1 cellular context compared by ENCODE assay signal in genomic region chr11:96339704-96340554, GRCh38.
TF ChIP-seq lines count a peak whose summit lies in the region.

No MANE protein-coding gene starts in this region.

TF ChIP-seq in H1, 55 proteins besides CTCF, POLR2A, EP300 and RAD21:
- TF ChIP-seq POU5F1 (IDR thresholded peaks at IDR 0.05; ENCODE audit: low read depth, low read length) (no peak), CHD7 (IDR thresholded peaks at IDR 0.05; ENCODE audit: insufficient replicate concordance, low read length) (no peak), KDM4A (IDR thresholded peaks at IDR 0.05; ENCODE audit: low read depth, low read length, severe bottlenecking) (no peak), SP2 (IDR thresholded peaks at IDR 0.05; ENCODE audit: low read length) (no peak), SIN3A (conservative IDR thresholded peaks at IDR 0.05 in 1 of 2, IDR thresholded peaks at IDR 0.05 in 1 of 2; ENCODE audit: low read depth in 1 of 2, low read length in 2 of 2) (no peak), BACH1 (IDR thresholded peaks at IDR 0.05; ENCODE audit: low read length) (no peak), MAX (IDR thresholded peaks at IDR 0.05) (peak; percentile 67), YY1 (IDR thresholded peaks at IDR 0.05; ENCODE audit: low read depth, low read length) (no peak), SRF (IDR thresholded peaks at IDR 0.05; ENCODE audit: low read depth, low read length) (no peak), E2F6 (IDR thresholded peaks at IDR 0.05) (peak; percentile 92), GTF2F1 (IDR thresholded peaks at IDR 0.05; ENCODE audit: borderline replicate concordance, low read depth, low read length) (no peak), NANOG (IDR thresholded peaks at IDR 0.05; ENCODE audit: insufficient read depth, low read depth, low read length, poor library complexity, severe bottlenecking) (no peak), KDM5A (IDR thresholded peaks at IDR 0.05; ENCODE audit: low read length) (no peak), ATF2 (IDR thresholded peaks at IDR 0.05; ENCODE audit: low read length) (no peak), CBX8 (IDR thresholded peaks at IDR 0.05; ENCODE audit: borderline replicate concordance, low read depth, low read length) (no peak), POLR2AphosphoS5 (IDR thresholded peaks at IDR 0.05; ENCODE audit: low read depth, low read length) (no peak), TCF12 (IDR thresholded peaks at IDR 0.05; ENCODE audit: low read depth, low read length) (no peak)
